ENCODE assay signal across 6 cellular contexts in the genomic region with DNA sequence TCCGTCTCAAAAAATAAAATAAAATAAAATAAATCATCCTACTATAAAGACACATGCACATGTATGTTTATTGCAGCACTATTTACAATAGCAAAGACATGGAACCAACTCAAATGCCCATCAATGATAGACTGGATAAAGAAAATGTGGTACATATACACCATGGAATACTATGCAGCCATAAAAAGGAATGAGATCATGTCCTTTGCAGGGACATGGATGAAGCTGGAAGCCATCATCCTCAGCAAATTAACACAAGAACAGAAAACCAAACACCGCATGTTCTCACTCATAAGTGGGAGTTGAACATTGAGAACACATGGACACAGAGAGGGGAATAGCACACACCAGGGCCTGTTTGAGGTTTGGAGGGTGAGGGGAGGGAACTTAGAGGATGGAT. TPM values are rescaled to one million over a fixed set of nuclear protein-coding genes. Genes with fewer than 3 reads are reported as not detected.
DNase-seq lines count a peak whose midpoint lies in the region; ATAC-seq, FAIRE-seq and TF ChIP-seq lines count a peak whose summit lies in the region.
"Not testable (repeated sequence)": the region's sequence is repeated elsewhere in the genome, so short reads cannot be mapped to it uniquely, and the experiment has no call there.

No MANE protein-coding gene starts in this region.

- not testable (repeated sequence) for BruUV-seq in K562 (replicated peaks; lab: Mats Ljungman, UMichigan)

- not testable (repeated sequence) for H3K9me3 ChIP-seq in K562 (replicated peaks; ENCODE audit: control insufficient read depth, insufficient read depth, low read depth, low read length); neural progenitor cell (ENCODE audit: low read depth); sigmoid colon

- not testable (repeated sequence) for ATAC-seq in SK-N-SH treated with all-trans-retinoic acid at 6 μM for 48 hours, K562

- H3K27ac ChIP-seq in K562 (ENCODE audit: extremely low read depth, low read depth, low read length); neural progenitor cell; sigmoid colon: not testable (repeated sequence)

- H3K4me1 ChIP-seq in K562 (replicated peaks in 1 of 2; ENCODE audit: control insufficient read depth in 2 of 2, insufficient read depth in 2 of 2, low read length in 2 of 2) (peaks cover 19 to 24% of the 10 kb centered on the region in 2 experiments; a peak in 4 of 5 replicates), neural progenitor cell (peaks cover 27% of the 10 kb centered on the region), sigmoid colon (peaks cover 0 to 39% (median 37%) of the 10 kb centered on the region in 4 donors)

- TF ChIP-seq RAD21 in K562 (CRISPR knock-in tag; conservative IDR thresholded peaks at IDR 0.05 in 1 of 2, IDR thresholded peaks at IDR 0.05 in 1 of 2), result not testable (repeated sequence)

- POLR2A ChIA-PET in K562 (lab: Yijun Ruan, JAX), result not testable (repeated sequence)

- H3K4me3 ChIP-seq in K562, neural progenitor cell, sigmoid colon: not testable (repeated sequence)

- not testable (repeated sequence) for H3K36me3 ChIP-seq in K562 (ENCODE audit: control insufficient read depth, insufficient read depth, low read length); neural progenitor cell; sigmoid colon

- H2AFZ ChIP-seq in K562 (ENCODE audit: low read depth, low read length); neural progenitor cell (replicated peaks): not testable (repeated sequence)

- intact Hi-C loops in activated CD4-positive, alpha-beta T cell treated with anti-CD3 and anti-CD28 coated beads, Interleukin-2, amount 10 ng/mL, durations not matched to agents 24 days and 14 days (cut with micrococcal nuclease); K562 (cut with micrococcal nuclease); sigmoid colon (cut with DNase I): not testable (repeated sequence)

- H3K79me2 ChIP-seq in K562 (ENCODE audit: control insufficient read depth, insufficient read depth, low read length); neural progenitor cell (ENCODE audit: low read depth): not testable (repeated sequence)

- not testable (repeated sequence) for H3K4me1 Mint-ChIP-seq in activated CD4-positive, alpha-beta T cell treated with anti-CD3 and anti-CD28 coated beads, Interleukin-2, amount 10 ng/mL, durations not matched to agents 24 days and 14 days
- H3K4me1 Mint-ChIP-seq in nephron progenitor cell, result peaks cover 64% of the 10 kb centered on the region
- peaks cover 56% of the 10 kb centered on the region for H3K4me1 Mint-ChIP-seq in neural progenitor cell

- H3K27me3 Mint-ChIP-seq in activated CD4-positive, alpha-beta T cell treated with anti-CD3 and anti-CD28 coated beads, Interleukin-2, amount 10 ng/mL, durations not matched to agents 24 days and 14 days; nephron progenitor cell (ENCODE audit: low read depth, poor library complexity); neural progenitor cell (ENCODE audit: insufficient read depth, low read depth): not testable (repeated sequence)

- not testable (repeated sequence) for FAIRE-seq in K562 (lab: Jason Lieb, UNC)

- not testable (repeated sequence) for H3K9me3 Mint-ChIP-seq in activated CD4-positive, alpha-beta T cell treated with anti-CD3 and anti-CD28 coated beads, Interleukin-2, amount 10 ng/mL, durations not matched to agents 24 days and 14 days; nephron progenitor cell; neural progenitor cell

- TF ChIP-seq POLR2A in K562 (conservative IDR thresholded peaks at IDR 0.05); sigmoid colon (IDR thresholded peaks at IDR 0.05): not testable (repeated sequence)

- DNase-seq in activated CD4-positive, alpha-beta T cell treated with anti-CD3 and anti-CD28 coated beads, Interleukin-2, amount 10 ng/mL, durations not matched to agents 24 days and 14 days; K562 (ENCODE audit: extremely low read depth in 1 of 4, low spot score in 3 of 4); nephron progenitor cell; neural progenitor cell (ENCODE audit: low spot score): not testable (repeated sequence)
- DNase-seq in sigmoid colon, result peak; percentile 3

- H4K20me1 ChIP-seq in K562 (replicated peaks; ENCODE audit: control insufficient read depth, insufficient read depth, low read length); neural progenitor cell (ENCODE audit: low read depth): not testable (repeated sequence)

- TF ChIP-seq CTCF in K562 (IDR thresholded peaks at IDR 0.05 in 2 of 3, conservative IDR thresholded peaks at IDR 0.05 in 1 of 3; ENCODE audit: insufficient read depth in 2 of 3, low read depth in 1 of 3, low read length in 3 of 3); nephron progenitor cell (IDR thresholded peaks at IDR 0.05); neural progenitor cell (IDR thresholded peaks at IDR 0.05); sigmoid colon (IDR thresholded peaks at IDR 0.05): not testable (repeated sequence)

- CTCF ChIA-PET in K562 (lab: Yijun Ruan, JAX; ENCODE audit: low intra/inter-chr PET ratio), result not testable (repeated sequence)

- H3F3A ChIP-seq in neural progenitor cell (ENCODE audit: low read depth), result peaks cover 43% of the 10 kb centered on the region

- H3K27ac Mint-ChIP-seq in activated CD4-positive, alpha-beta T cell treated with anti-CD3 and anti-CD28 coated beads, Interleukin-2, amount 10 ng/mL, durations not matched to agents 24 days and 14 days, result peak overlapping the region; percentile 65
- H3K27ac Mint-ChIP-seq in nephron progenitor cell, result peak overlapping the region; percentile 94
- not testable (repeated sequence) for H3K27ac Mint-ChIP-seq in neural progenitor cell

- H3K4me3 Mint-ChIP-seq in activated CD4-positive, alpha-beta T cell treated with anti-CD3 and anti-CD28 coated beads, Interleukin-2, amount 10 ng/mL, durations not matched to agents 24 days and 14 days; nephron progenitor cell: not testable (repeated sequence)
- H3K4me3 Mint-ChIP-seq in neural progenitor cell, result peak overlapping the region; percentile 67

- H3K36me3 Mint-ChIP-seq in activated CD4-positive, alpha-beta T cell treated with anti-CD3 and anti-CD28 coated beads, Interleukin-2, amount 10 ng/mL, durations not matched to agents 24 days and 14 days (ENCODE audit: low read depth); nephron progenitor cell (ENCODE audit: low read depth); neural progenitor cell: not testable (repeated sequence)

- H3K4me2 ChIP-seq in K562 (ENCODE audit: insufficient read depth, low read length); neural progenitor cell: not testable (repeated sequence)

- not testable (repeated sequence) for H3K27me3 ChIP-seq in K562 (ENCODE audit: control insufficient read depth in 2 of 2, insufficient read depth in 2 of 2, low read length in 2 of 2); neural progenitor cell; sigmoid colon

- TF ChIP-seq EP300 in K562 (IDR thresholded peaks at IDR 0.05; ENCODE audit: low read length); sigmoid colon (IDR thresholded peaks at IDR 0.05): not testable (repeated sequence)

- H3K9ac ChIP-seq in K562 (ENCODE audit: insufficient read depth in 1 of 2, low read depth in 2 of 2, low read length in 2 of 2); neural progenitor cell: not testable (repeated sequence)

- in situ Hi-C loops in K562 (cut with MboI), result not testable (repeated sequence)

- H3K9me1 ChIP-seq in K562 (ENCODE audit: control insufficient read depth, insufficient read depth, low read length), result not testable (repeated sequence)

- WGBS in K562 (ENCODE audit: insufficient coverage, low coverage, missing lambda C conversion rate), result 93% methylated on average over 2 of the region's 2 CpGs
- WGBS in sigmoid colon, 2 donors, result 97 to 99% methylated on average over 2 of the region's 2 CpGs

TF ChIP-seq in SK-N-SH treated with all-trans-retinoic acid at 6 μM for 48 hours, 23 proteins besides CTCF, POLR2A, EP300 and RAD21:
- TF ChIP-seq ZNF8 (CRISPR knock-in tag; IDR thresholded peaks at IDR 0.05), result peak; percentile 34; the same call in 1 of the 2 replicates

TF ChIP-seq in K562, 482 proteins besides CTCF, POLR2A, EP300 and RAD21 (continues in another document):
- TF ChIP-seq ZNF146 (CRISPR knock-in tag; IDR thresholded peaks at IDR 0.05; ENCODE audit: unreplicated experiment), result peak; percentile 75

RNA-seq across cellular contexts. Expression of a gene that starts 11.2 kb away (rescaled TPM):
- 109 TPM in 2 replicates for total RNA-seq in activated CD4-positive, alpha-beta T cell treated with anti-CD3 and anti-CD28 coated beads, Interleukin-2, amount 10 ng/mL, durations not matched to agents 24 days and 14 days
- 60.7 and 84.8 TPM in 2 replicates for total RNA-seq in K562 (2011; cell fraction: chromatin; rRNA removed; ENCODE audit: low replicate concordance)
- 47.0 and 48.4 TPM in 2 replicates for total RNA-seq in K562 (2011; cell fraction: nucleolus; rRNA removed)
- total RNA-seq in K562 (2011; cell fraction: nucleoplasm; rRNA removed), result 68.6 and 84.8 TPM in 2 replicates
- total RNA-seq in K562 (2014; rRNA removed), result 21.3 and 29.6 TPM in 2 replicates
- total RNA-seq in K562 (2014; rRNA removed; fragmentation: Illumina TruSeq; extraction: Trizol), result 31.2 and 40.7 TPM in 2 replicates
- total RNA-seq in K562 (2015; rRNA removed; fragmentation: Illumina TruSeq; extraction: Trizol), result 26.1 and 29.2 TPM in 2 replicates
- total RNA-seq in K562 (2021), result 139 and 163 TPM in 2 replicates
- polyA plus RNA-seq in K562 (2011; rRNA removed), result 41.5 and 104 TPM in 2 replicates
- polyA plus RNA-seq in K562 (2011; cell fraction: cytosol; rRNA removed), result 45.0 and 57.5 TPM in 2 replicates
- 49.0 and 54.9 TPM in 2 replicates for polyA plus RNA-seq in K562 (2011; cell fraction: nucleus; rRNA removed)
- 84.9 and 101 TPM in 2 replicates for polyA plus RNA-seq in K562 (2012)
- 109 and 115 TPM in 2 replicates for polyA plus RNA-seq in K562 (2014; fragmentation: Illumina TruSeq; extraction: Trizol)
- polyA plus RNA-seq in K562 (2014; fragmentation: Nextera tagmentation; extraction: Ambion mirVana), result 1 to 10 TPM; 8.2 to 9.7 TPM
- 51.3 and 56.8 TPM in 2 replicates for polyA plus RNA-seq in K562 (2014; rRNA removed)
- 49.4 and 58.2 TPM in 2 replicates for polyA minus RNA-seq in K562 (2011; rRNA and poly(A)+ RNA removed)
- polyA minus RNA-seq in K562 (2011; cell fraction: cytosol; rRNA and poly(A)+ RNA removed), result 68.3 and 88.6 TPM in 2 replicates
- polyA minus RNA-seq in K562 (2011; cell fraction: nucleus; rRNA and poly(A)+ RNA removed), result 15.8 and 27.9 TPM in 2 replicates
- 31.4 and 35.0 TPM in 2 replicates for total RNA-seq in neural progenitor cell (ENCODE audit: low replicate concordance)
- 10 to 100 TPM; 43.9 to 63.2 (median 59.9) TPM for total RNA-seq in sigmoid colon
- 10 to 100 TPM; 30.0 to 69.6 (median 30.5) TPM for polyA plus RNA-seq in sigmoid colon
